In genomic region chr9:36818242-36818938, GRCh38 we compare ENCODE assay signal across 1 cellular context.
TF ChIP-seq lines count a peak whose summit lies in the region.

No MANE protein-coding gene starts in this region.

TF ChIP-seq in GM23338, 12 proteins besides CTCF, POLR2A, EP300 and RAD21 (continued from another document):
- TF ChIP-seq ZNF462 (CRISPR knock-in tag; IDR thresholded peaks at IDR 0.05) = no peak
- TF ChIP-seq ZNF331 (CRISPR knock-in tag; IDR thresholded peaks at IDR 0.05; ENCODE audit: low read depth) = no peak
- TF ChIP-seq, protein P1, sequence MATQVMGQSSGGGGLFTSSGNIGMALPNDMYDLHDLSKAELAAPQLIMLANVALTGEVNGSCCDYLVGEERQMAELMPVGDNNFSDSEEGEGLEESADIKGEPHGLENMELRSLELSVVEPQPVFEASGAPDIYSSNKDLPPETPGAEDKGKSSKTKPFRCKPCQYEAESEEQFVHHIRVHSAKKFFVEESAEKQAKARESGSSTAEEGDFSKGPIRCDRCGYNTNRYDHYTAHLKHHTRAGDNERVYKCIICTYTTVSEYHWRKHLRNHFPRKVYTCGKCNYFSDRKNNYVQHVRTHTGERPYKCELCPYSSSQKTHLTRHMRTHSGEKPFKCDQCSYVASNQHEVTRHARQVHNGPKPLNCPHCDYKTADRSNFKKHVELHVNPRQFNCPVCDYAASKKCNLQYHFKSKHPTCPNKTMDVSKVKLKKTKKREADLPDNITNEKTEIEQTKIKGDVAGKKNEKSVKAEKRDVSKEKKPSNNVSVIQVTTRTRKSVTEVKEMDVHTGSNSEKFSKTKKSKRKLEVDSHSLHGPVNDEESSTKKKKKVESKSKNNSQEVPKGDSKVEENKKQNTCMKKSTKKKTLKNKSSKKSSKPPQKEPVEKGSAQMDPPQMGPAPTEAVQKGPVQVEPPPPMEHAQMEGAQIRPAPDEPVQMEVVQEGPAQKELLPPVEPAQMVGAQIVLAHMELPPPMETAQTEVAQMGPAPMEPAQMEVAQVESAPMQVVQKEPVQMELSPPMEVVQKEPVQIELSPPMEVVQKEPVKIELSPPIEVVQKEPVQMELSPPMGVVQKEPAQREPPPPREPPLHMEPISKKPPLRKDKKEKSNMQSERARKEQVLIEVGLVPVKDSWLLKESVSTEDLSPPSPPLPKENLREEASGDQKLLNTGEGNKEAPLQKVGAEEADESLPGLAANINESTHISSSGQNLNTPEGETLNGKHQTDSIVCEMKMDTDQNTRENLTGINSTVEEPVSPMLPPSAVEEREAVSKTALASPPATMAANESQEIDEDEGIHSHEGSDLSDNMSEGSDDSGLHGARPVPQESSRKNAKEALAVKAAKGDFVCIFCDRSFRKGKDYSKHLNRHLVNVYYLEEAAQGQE (IDR thresholded peaks at IDR 0.05; ENCODE audit: unreplicated experiment) = no peak
- no peak for TF ChIP-seq STAT1 (IDR thresholded peaks at IDR 0.05; ENCODE audit: unreplicated experiment)
- TF ChIP-seq ZNF114 (CRISPR knock-in tag; IDR thresholded peaks at IDR 0.05) = no peak
- TF ChIP-seq EZH2 (IDR thresholded peaks at IDR 0.05; ENCODE audit: low read depth, unreplicated experiment) = no peak
- no peak for TF ChIP-seq NANOG (IDR thresholded peaks at IDR 0.05; ENCODE audit: borderline replicate concordance)
- no peak for TF ChIP-seq JUNB (IDR thresholded peaks at IDR 0.05; ENCODE audit: unreplicated experiment)
- TF ChIP-seq, protein P2, sequence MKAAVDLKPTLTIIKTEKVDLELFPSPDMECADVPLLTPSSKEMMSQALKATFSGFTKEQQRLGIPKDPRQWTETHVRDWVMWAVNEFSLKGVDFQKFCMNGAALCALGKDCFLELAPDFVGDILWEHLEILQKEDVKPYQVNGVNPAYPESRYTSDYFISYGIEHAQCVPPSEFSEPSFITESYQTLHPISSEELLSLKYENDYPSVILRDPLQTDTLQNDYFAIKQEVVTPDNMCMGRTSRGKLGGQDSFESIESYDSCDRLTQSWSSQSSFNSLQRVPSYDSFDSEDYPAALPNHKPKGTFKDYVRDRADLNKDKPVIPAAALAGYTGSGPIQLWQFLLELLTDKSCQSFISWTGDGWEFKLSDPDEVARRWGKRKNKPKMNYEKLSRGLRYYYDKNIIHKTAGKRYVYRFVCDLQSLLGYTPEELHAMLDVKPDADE (IDR thresholded peaks at IDR 0.05) = no peak
- no peak for TF ChIP-seq CREB1 (CRISPR knock-in tag; IDR thresholded peaks at IDR 0.05; ENCODE audit: low read depth)
